ENCODE assay signal across 23 cellular contexts in the genomic region with DNA sequence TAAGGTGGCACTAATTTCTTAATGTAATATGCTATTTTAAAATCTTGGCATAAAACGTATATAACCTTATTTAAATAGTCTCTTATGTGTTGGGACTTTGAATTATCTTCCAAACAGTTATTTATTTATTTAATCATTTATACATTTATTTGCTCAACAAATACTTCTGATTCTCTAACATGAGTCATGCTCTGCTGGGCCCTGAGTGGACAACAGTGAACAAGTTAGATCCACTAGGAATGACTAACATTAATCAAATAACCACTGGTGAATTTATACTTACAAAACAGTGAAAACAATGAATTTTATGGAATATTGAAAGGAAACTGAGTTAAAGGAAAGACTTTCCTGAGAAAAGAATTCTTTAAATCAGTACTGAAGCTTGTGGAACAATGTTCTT.
DNase-seq lines count a peak whose midpoint lies in the region; ATAC-seq and TF ChIP-seq lines count a peak whose summit lies in the region.
"Had no signal": no experiment of that assay in that cellular context is flagged by ENCODE, and none has a peak within 500 bp of the region (broad histone marks: within the 10 kb centered on the region; RNA-seq: fewer than 3 reads in every experiment).

No MANE protein-coding gene starts in this region.

- in situ Hi-C loops in astrocyte of the cerebellum (cut with HindIII; ENCODE audit: low sequenced_read_pairs), result no loop called here

- intact Hi-C loops in MCF 10A (cut with micrococcal nuclease), result no loop called here

- H3K9me3 Mint-ChIP-seq in MCF 10A (ENCODE audit: unreplicated experiment), result peaks cover 5% of the 10 kb centered on the region

- CTCF ChIA-PET in AG04450 (lab: Charles Lee), result no interaction called here
- CTCF ChIA-PET in MCF 10A (lab: Yijun Ruan, JAX), result no interaction called here

- H3K36me3 ChIP-seq in MG63, result no peaks in the 10 kb centered on the region

- no peaks in the 10 kb centered on the region for H3K4me1 Mint-ChIP-seq in MCF 10A (ENCODE audit: insufficient read depth, unreplicated experiment)
- H3K4me1 Mint-ChIP-seq: B cell, CD14-positive monocyte, T-cell had no signal

- no peaks in the 10 kb centered on the region for H3K27me3 Mint-ChIP-seq in MCF 10A (ENCODE audit: insufficient read depth, unreplicated experiment)
- H3K27me3 Mint-ChIP-seq: B cell, T-cell had no signal

- H3K36me3 Mint-ChIP-seq in MCF 10A (ENCODE audit: insufficient read depth, unreplicated experiment), result no peaks in the 10 kb centered on the region
- H3K36me3 Mint-ChIP-seq: CD14-positive monocyte, T-cell had no signal

- H3K27ac ChIP-seq in AG04450 (ENCODE audit: low read depth, low read length), result no peak overlapping the region
- H3K27ac ChIP-seq: GM23248 had no signal

- H3K27ac Mint-ChIP-seq in MCF 10A (ENCODE audit: low read depth, unreplicated experiment), result no peak overlapping the region
- H3K27ac Mint-ChIP-seq: B cell, CD14-positive monocyte, T-cell had no signal

- H3K9me3 ChIP-seq in AG04450 (ENCODE audit: control insufficient read depth, insufficient read depth, low read length) (no peaks in the 10 kb centered on the region), MG63 (no peaks in the 10 kb centered on the region; the same call in 1 of the 2 replicates)

- H3K4me3 Mint-ChIP-seq in MCF 10A (ENCODE audit: unreplicated experiment), result no peak overlapping the region
- H3K4me3 Mint-ChIP-seq: B cell, CD14-positive monocyte, T-cell had no signal

- no TSS peak for BruUV-seq in MCF 10A (replicated peaks; lab: Mats Ljungman, UMichigan)

- no peaks in the 10 kb centered on the region for H3K27me3 ChIP-seq in AG04450 (ENCODE audit: control insufficient read depth, insufficient read depth, low read length)
- H3K27me3 ChIP-seq in MG63, result no peaks in the 10 kb centered on the region

- no peak for ATAC-seq in GM19035 (IDR thresholded peaks at IDR 0.05; ENCODE audit: unreplicated experiment)
- ATAC-seq in HG03135 (IDR thresholded peaks at IDR 0.05; ENCODE audit: unreplicated experiment), result no peak
- ATAC-seq: SK-N-SH treated with all-trans-retinoic acid at 6 μM for 48 hours, T-cell had no signal

- no peak for TF ChIP-seq CTCF in AG04450 (IDR thresholded peaks at IDR 0.05; ENCODE audit: low read depth, low read length)
- no peak for TF ChIP-seq CTCF in astrocyte of the cerebellum (IDR thresholded peaks at IDR 0.05; ENCODE audit: low read depth, low read length, missing control alignments)
- TF ChIP-seq CTCF in epithelial cell of esophagus (IDR thresholded peaks at IDR 0.05; ENCODE audit: insufficient read depth, low read depth, low read length, missing control alignments), result no peak
- TF ChIP-seq CTCF in MCF 10A (IDR thresholded peaks at IDR 0.05; ENCODE audit: unreplicated experiment), result no peak

- DNase-seq in AG04450 (ENCODE audit: low read depth, low spot score), result peak; percentile 24
- peak; percentile 16 for DNase-seq in MG63
- peak; percentile 1 for DNase-seq in astrocyte of the cerebellum (ENCODE audit: low read depth)
- DNase-seq in epithelial cell of esophagus (ENCODE audit: low read depth), result peak; percentile 37
- DNase-seq in NCI-H146 (lab: John Stamatoyannopoulos, UW), result no peak
- no peak for DNase-seq in MCF 10A (ENCODE audit: unreplicated experiment)
- DNase-seq: 8988T, DMS79 treated with DMSO at 0.1 percent for 48 hours, GM23248, HCEC 1CT, KG1, NCI-H1417, NCI-H187, NCI-H2107, NCI-H2227 treated with DMSO at 0.1 percent for 48 hours, NCI-H510A treated with DMSO at 0.1 percent for 48 hours, NCI-H748 treated with DMSO at 0.1 percent for 48 hours, T-cell had no signal

- H3K4me3 ChIP-seq in AG04450 (ENCODE audit: low read depth, low read length) (no peak overlapping the region), MG63 (no peak overlapping the region), astrocyte of the cerebellum (ENCODE audit: low read depth, low read length) (no peak overlapping the region), epithelial cell of esophagus (ENCODE audit: low read length) (no peak overlapping the region)
- H3K4me3 ChIP-seq: GM23248 had no signal

- POLR2A ChIA-PET in AG04450 (lab: Yijun Ruan, JAX) (no interaction called here), MCF 10A (lab: Yijun Ruan, JAX) (no interaction called here)

Comparison
In these comparisons a context has a peak if more than half of its experiments do, and no peak if none do; other contexts are left out.
1. DNase-seq: peak in AG04450 (single experiment), MG63 (single experiment), astrocyte of the cerebellum (single experiment) and epithelial cell of esophagus (single experiment); none in NCI-H146 (single experiment) and MCF 10A (single experiment).